ENCODE assay signal across 8 cellular contexts in genomic region chr1:229507951-229508822, GRCh38. TPM values are rescaled to one million over a fixed set of nuclear protein-coding genes. Genes with fewer than 3 reads are reported as not detected.
DNase-seq lines count a peak whose midpoint lies in the region; ATAC-seq and TF ChIP-seq lines count a peak whose summit lies in the region.

TSS of gene NUP133 (minus strand) at chr1:229508341. CDS start at chr1:229508249, 92 bp downstream.

- peaks cover 2% of the 10 kb centered on the region for H3K27me3 Mint-ChIP-seq in dendritic cell treated with granulocyte-macrophage colony-stimulating factor and Interleukin-4, amounts not matched to agents 40 ng/mL and 50 ng/mL, for 4 days

- H3K4me3 Mint-ChIP-seq in dendritic cell treated with granulocyte-macrophage colony-stimulating factor and Interleukin-4, amounts not matched to agents 40 ng/mL and 50 ng/mL, for 4 days: peak within 1 kb of the TSS; percentile 79

- peak within 1 kb of the TSS; percentile 94 for H3K27ac Mint-ChIP-seq in dendritic cell treated with granulocyte-macrophage colony-stimulating factor and Interleukin-4, amounts not matched to agents 40 ng/mL and 50 ng/mL, for 4 days

- peak within 1 kb of the TSS; percentile 91 to 96 for H3K27ac ChIP-seq in left lung

- peaks cover 6 to 24% of the 10 kb centered on the region in 2 donors for H3K4me1 ChIP-seq in left lung

- no peaks in the 10 kb centered on the region for H3K27me3 ChIP-seq in left lung

- peaks cover 8% of the 10 kb centered on the region for H3K36me3 Mint-ChIP-seq in dendritic cell treated with granulocyte-macrophage colony-stimulating factor and Interleukin-4, amounts not matched to agents 40 ng/mL and 50 ng/mL, for 4 days (ENCODE audit: low read depth)

- H3K9me3 Mint-ChIP-seq in dendritic cell treated with granulocyte-macrophage colony-stimulating factor and Interleukin-4, amounts not matched to agents 40 ng/mL and 50 ng/mL, for 4 days: no peaks in the 10 kb centered on the region

- H3K4me3 ChIP-seq in left lung: peak within 1 kb of the TSS; percentile 75 to 95

- peak; percentile 94 for ATAC-seq in GM19372 (IDR thresholded peaks at IDR 0.05; ENCODE audit: low read depth, unreplicated experiment)
- ATAC-seq in HG03558 (IDR thresholded peaks at IDR 0.05; ENCODE audit: extremely low read depth, unreplicated experiment): peak; percentile 68
- peak; percentile 98 for ATAC-seq in left lung

- peaks cover 0 to 11% of the 10 kb centered on the region in 2 donors for H3K36me3 ChIP-seq in left lung

- DNase-seq in C1 segment of cervical spinal cord (lab: John Stamatoyannopoulos, UW) (peak; percentile 70 to 97 (median 92)), NCI-H748 treated with DMSO at 0.1 percent for 48 hours (lab: John Stamatoyannopoulos, UW) (peak; percentile 87), left lung (peak; percentile 99 to 100)
- peak; percentile 99 for DNase-seq in activated CD4-positive, alpha-beta T cell treated with anti-CD3 and anti-CD28 coated beads, Interleukin-2, amount 50 U/mL, for 24 hours (ENCODE audit: low read depth in 1 of 2, low spot score in 1 of 2)
- peak; percentile 99 for DNase-seq in stimulated activated CD4-positive, alpha-beta T cell treated with anti-CD3 and anti-CD28 coated beads, Interleukin-2, amount 100 ng/mL, for 48 hours

- no peak for TF ChIP-seq CTCF in left lung (IDR thresholded peaks at IDR 0.05)

- H3K9me3 ChIP-seq in left lung: no peaks in the 10 kb centered on the region

- intact Hi-C loops in dendritic cell treated with granulocyte-macrophage colony-stimulating factor and Interleukin-4, amounts not matched to agents 40 ng/mL and 50 ng/mL, for 4 days (cut with micrococcal nuclease): loop anchor here (1.0 to 5.0 kb wide), 3 partner anchors 118 to 236 kb away; partner anchors contain the start of genes CCSAP, RAB4A, TAF5L and URB2
- intact Hi-C loops in left lung (cut with DNase I): no loop called here

- peaks cover 12% of the 10 kb centered on the region for H3K4me1 Mint-ChIP-seq in dendritic cell treated with granulocyte-macrophage colony-stimulating factor and Interleukin-4, amounts not matched to agents 40 ng/mL and 50 ng/mL, for 4 days (ENCODE audit: low read depth)

RNA-seq across cellular contexts. Expression of gene NUP133, which starts in this region (rescaled TPM):
- total RNA-seq in left lung: 10 to 100 TPM; 30.2 to 30.9 TPM

Comparison
In these comparisons a context has a peak if more than half of its experiments do, and no peak if none do; other contexts are left out.
1. Peak in every context shown above with its lines: DNase-seq, ATAC-seq, H3K4me3 ChIP-seq and H3K27ac ChIP-seq.